1 cellular context compared by ENCODE assay signal in the genomic region with DNA sequence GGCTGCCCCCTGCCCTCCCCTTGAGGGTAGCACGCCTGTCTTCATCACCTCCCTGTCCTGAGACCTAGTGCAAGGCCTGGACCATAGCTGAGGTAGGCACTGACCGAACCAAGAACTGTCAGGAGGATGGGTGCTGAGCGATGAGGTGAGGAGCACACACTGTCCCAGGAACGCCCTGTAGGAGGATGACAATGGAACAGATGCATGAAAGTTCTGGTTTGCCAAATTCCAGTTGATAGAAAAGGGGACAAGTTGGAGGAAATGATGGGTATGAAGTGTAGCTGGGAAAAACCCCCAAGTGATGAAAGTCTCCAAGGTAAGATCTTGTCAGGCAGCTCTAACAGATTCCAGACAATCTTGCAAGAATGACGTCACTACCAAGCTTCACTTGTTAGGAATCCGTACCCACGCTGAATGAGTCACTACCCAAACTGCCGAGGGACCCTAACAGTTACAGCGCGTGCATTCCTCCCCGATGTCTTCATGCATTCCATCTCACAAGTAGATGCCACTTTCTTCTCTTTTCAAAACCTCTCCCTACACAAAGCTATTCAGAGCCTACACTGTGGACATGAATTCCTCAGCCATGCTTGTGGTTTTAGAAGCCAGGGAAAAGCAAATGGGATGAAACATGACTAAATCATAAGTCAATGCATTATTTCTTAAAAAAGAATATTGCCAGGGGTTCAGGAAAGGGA.
TF ChIP-seq lines count a peak whose summit lies in the region.

No MANE protein-coding gene starts in this region.

TF ChIP-seq in K562, 482 proteins besides CTCF, POLR2A, EP300 and RAD21 (continued from another document and continues in another):
- TF ChIP-seq, protein P1, sequence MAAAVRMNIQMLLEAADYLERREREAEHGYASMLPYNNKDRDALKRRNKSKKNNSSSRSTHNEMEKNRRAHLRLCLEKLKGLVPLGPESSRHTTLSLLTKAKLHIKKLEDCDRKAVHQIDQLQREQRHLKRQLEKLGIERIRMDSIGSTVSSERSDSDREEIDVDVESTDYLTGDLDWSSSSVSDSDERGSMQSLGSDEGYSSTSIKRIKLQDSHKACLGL (CRISPR knock-in tag; IDR thresholded peaks at IDR 0.05; ENCODE audit: borderline replicate concordance, poor library complexity, severe bottlenecking) = no peak
- no peak for TF ChIP-seq BMI1 (IDR thresholded peaks at IDR 0.05; ENCODE audit: low read length)
- TF ChIP-seq, protein P2, sequence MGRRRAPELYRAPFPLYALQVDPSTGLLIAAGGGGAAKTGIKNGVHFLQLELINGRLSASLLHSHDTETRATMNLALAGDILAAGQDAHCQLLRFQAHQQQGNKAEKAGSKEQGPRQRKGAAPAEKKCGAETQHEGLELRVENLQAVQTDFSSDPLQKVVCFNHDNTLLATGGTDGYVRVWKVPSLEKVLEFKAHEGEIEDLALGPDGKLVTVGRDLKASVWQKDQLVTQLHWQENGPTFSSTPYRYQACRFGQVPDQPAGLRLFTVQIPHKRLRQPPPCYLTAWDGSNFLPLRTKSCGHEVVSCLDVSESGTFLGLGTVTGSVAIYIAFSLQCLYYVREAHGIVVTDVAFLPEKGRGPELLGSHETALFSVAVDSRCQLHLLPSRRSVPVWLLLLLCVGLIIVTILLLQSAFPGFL (CRISPR knock-in tag; IDR thresholded peaks at IDR 0.05) = no peak
- no peak for TF ChIP-seq PHTF2 (CRISPR knock-in tag; IDR thresholded peaks at IDR 0.05)
- TF ChIP-seq GTF2F1 (IDR thresholded peaks at IDR 0.05; ENCODE audit: low read depth, low read length) = no peak
- TF ChIP-seq YY1 (IDR thresholded peaks at IDR 0.05; ENCODE audit: borderline replicate concordance in 1 of 3, control insufficient read depth in 1 of 3, extremely low read depth in 1 of 3, insufficient read depth in 3 of 3, insufficient read length in 1 of 3, insufficient replicate concordance in 2 of 3, low read depth in 1 of 3, low read length in 2 of 3) = no peak
- TF ChIP-seq KAT7 (CRISPR knock-in tag; IDR thresholded peaks at IDR 0.05; ENCODE audit: borderline replicate concordance) = no peak
- no peak for TF ChIP-seq SRSF9 (IDR thresholded peaks at IDR 0.05; ENCODE audit: borderline replicate concordance, low read depth, low read length)
- no peak for TF ChIP-seq ZNF830 (CRISPR knock-in tag; IDR thresholded peaks at IDR 0.05)
- TF ChIP-seq, protein P3, sequence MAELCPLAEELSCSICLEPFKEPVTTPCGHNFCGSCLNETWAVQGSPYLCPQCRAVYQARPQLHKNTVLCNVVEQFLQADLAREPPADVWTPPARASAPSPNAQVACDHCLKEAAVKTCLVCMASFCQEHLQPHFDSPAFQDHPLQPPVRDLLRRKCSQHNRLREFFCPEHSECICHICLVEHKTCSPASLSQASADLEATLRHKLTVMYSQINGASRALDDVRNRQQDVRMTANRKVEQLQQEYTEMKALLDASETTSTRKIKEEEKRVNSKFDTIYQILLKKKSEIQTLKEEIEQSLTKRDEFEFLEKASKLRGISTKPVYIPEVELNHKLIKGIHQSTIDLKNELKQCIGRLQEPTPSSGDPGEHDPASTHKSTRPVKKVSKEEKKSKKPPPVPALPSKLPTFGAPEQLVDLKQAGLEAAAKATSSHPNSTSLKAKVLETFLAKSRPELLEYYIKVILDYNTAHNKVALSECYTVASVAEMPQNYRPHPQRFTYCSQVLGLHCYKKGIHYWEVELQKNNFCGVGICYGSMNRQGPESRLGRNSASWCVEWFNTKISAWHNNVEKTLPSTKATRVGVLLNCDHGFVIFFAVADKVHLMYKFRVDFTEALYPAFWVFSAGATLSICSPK (IDR thresholded peaks at IDR 0.05; ENCODE audit: borderline replicate concordance) = no peak
- no peak for TF ChIP-seq PHB (CRISPR knock-in tag; IDR thresholded peaks at IDR 0.05)
- TF ChIP-seq, protein P4, sequence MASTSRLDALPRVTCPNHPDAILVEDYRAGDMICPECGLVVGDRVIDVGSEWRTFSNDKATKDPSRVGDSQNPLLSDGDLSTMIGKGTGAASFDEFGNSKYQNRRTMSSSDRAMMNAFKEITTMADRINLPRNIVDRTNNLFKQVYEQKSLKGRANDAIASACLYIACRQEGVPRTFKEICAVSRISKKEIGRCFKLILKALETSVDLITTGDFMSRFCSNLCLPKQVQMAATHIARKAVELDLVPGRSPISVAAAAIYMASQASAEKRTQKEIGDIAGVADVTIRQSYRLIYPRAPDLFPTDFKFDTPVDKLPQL (IDR thresholded peaks at IDR 0.05; ENCODE audit: extremely low read depth, insufficient read length) = no peak
- TF ChIP-seq EGR1 (conservative IDR thresholded peaks at IDR 0.05) = peak; percentile 27; the same call in 1 of the 2 replicates
- no peak for TF ChIP-seq HNRNPL (IDR thresholded peaks at IDR 0.05; ENCODE audit: low read depth, low read length)
- TF ChIP-seq, protein P5, sequence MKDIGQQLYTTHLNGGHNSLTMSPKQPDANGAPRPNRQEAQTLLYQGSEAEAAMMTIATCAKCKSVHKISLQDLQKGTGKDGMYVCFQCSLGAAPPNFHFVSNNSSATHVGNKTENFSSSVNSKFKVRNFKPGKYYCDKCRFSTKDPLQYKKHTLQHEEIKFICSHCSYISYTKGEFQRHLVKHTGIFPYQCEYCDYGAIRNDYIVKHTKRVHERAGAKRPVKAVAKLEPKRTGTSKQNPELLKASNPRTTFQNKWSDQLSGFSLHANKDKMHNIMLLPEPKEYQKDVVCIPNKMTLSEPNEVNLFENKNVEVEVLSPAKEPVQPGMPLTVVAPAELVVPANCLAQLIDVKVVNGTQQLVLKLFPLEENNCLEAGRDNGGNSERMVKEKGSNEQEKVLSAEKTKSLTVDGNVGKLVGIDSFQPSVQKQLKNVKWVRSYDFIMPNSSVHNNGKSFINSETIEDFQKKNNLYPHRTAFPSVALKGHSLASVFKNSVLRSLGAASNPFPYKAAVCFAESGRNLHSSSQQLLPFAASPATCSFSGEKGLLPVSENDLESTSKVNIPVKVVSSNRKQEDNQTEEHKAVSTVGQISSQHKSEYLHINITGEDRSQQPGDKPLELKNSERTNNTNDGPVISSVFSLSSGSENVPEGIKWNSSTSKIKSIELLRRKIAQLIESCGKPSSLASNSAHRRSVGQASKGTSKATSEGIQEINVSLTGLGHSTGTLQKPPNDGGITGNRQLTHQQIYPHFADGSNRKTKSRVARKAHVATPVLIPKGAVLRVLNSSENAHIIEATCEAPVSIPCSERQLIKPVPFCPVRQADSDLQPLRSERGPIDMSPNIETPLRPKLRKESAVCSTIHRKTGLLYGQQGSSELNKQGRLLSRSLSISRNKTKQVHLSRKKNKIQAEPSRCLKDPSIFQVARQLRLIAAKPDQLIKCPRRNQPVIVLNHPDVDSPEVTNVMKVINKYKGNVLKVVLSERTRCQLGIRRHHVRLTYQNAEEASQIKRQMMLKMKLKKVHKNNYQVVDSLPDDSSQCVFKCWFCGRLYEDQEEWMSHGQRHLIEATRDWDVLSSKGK (CRISPR knock-in tag; IDR thresholded peaks at IDR 0.05) = no peak
- TF ChIP-seq CCNT2 (IDR thresholded peaks at IDR 0.05; ENCODE audit: borderline replicate concordance, extremely low read depth, insufficient read length, low read depth, low read length) = no peak
- peak; percentile 26; the same call in 1 of the 2 replicates for TF ChIP-seq SMARCA4 (IDR thresholded peaks at IDR 0.05)
- TF ChIP-seq SMAD1 (IDR thresholded peaks at IDR 0.05; ENCODE audit: low read depth, low read length, partially characterized antibody) = no peak
- peak; percentile 65 for TF ChIP-seq FOSL1 (tag; conservative IDR thresholded peaks at IDR 0.05)
- TF ChIP-seq MCM5 (IDR thresholded peaks at IDR 0.05; ENCODE audit: low read depth) = no peak
- TF ChIP-seq E2F3 (CRISPR knock-in tag; IDR thresholded peaks at IDR 0.05) = no peak
- TF ChIP-seq NR2F6 (CRISPR knock-in tag; IDR thresholded peaks at IDR 0.05) = no peak
- no peak for TF ChIP-seq HNRNPLL (IDR thresholded peaks at IDR 0.05; ENCODE audit: low read depth, low read length, poor library complexity, severe bottlenecking)
- no peak for TF ChIP-seq ZNF57 (CRISPR knock-in tag; IDR thresholded peaks at IDR 0.05)
- no peak for TF ChIP-seq FOXK1 (CRISPR knock-in tag; IDR thresholded peaks at IDR 0.05; ENCODE audit: borderline replicate concordance)
- no peak for TF ChIP-seq ASH1L (IDR thresholded peaks at IDR 0.05; ENCODE audit: borderline replicate concordance, low read depth, partially characterized antibody)
- TF ChIP-seq, protein P6, sequence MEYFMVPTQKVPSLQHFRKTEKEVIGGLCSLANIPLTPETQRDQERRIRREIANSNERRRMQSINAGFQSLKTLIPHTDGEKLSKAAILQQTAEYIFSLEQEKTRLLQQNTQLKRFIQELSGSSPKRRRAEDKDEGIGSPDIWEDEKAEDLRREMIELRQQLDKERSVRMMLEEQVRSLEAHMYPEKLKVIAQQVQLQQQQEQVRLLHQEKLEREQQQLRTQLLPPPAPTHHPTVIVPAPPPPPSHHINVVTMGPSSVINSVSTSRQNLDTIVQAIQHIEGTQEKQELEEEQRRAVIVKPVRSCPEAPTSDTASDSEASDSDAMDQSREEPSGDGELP (CRISPR knock-in tag; IDR thresholded peaks at IDR 0.05; ENCODE audit: borderline replicate concordance) = no peak
- no peak for TF ChIP-seq MED1 (CRISPR knock-in tag; IDR thresholded peaks at IDR 0.05; ENCODE audit: borderline replicate concordance)
- no peak for TF ChIP-seq FOXP1 (CRISPR knock-in tag; IDR thresholded peaks at IDR 0.05)
- no peak for TF ChIP-seq CBX3 (IDR thresholded peaks at IDR 0.05; ENCODE audit: borderline replicate concordance in 1 of 2, low read length in 2 of 2)
- TF ChIP-seq ZC3H11A (IDR thresholded peaks at IDR 0.05; ENCODE audit: low read depth, low read length) = no peak
- TF ChIP-seq FOXJ3 (CRISPR knock-in tag; IDR thresholded peaks at IDR 0.05) = no peak
- TF ChIP-seq, protein P7, sequence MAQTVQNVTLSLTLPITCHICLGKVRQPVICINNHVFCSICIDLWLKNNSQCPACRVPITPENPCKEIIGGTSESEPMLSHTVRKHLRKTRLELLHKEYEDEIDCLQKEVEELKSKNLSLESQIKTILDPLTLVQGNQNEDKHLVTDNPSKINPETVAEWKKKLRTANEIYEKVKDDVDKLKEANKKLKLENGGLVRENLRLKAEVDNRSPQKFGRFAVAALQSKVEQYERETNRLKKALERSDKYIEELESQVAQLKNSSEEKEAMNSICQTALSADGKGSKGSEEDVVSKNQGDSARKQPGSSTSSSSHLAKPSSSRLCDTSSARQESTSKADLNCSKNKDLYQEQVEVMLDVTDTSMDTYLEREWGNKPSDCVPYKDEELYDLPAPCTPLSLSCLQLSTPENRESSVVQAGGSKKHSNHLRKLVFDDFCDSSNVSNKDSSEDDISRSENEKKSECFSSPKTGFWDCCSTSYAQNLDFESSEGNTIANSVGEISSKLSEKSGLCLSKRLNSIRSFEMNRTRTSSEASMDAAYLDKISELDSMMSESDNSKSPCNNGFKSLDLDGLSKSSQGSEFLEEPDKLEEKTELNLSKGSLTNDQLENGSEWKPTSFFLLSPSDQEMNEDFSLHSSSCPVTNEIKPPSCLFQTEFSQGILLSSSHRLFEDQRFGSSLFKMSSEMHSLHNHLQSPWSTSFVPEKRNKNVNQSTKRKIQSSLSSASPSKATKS (CRISPR knock-in tag; IDR thresholded peaks at IDR 0.05) = no peak
- TF ChIP-seq MAZ (CRISPR knock-in tag; conservative IDR thresholded peaks at IDR 0.05 in 1 of 2, IDR thresholded peaks at IDR 0.05 in 1 of 2) = no peak
- TF ChIP-seq ESRRB (CRISPR knock-in tag; IDR thresholded peaks at IDR 0.05; ENCODE audit: borderline replicate concordance) = no peak
- peak; percentile 23; the same call in 1 of the 2 replicates for TF ChIP-seq ARID1B (IDR thresholded peaks at IDR 0.05)
- TF ChIP-seq ESRRA (IDR thresholded peaks at IDR 0.05; ENCODE audit: borderline replicate concordance, low read depth) = no peak
- TF ChIP-seq, protein P8, sequence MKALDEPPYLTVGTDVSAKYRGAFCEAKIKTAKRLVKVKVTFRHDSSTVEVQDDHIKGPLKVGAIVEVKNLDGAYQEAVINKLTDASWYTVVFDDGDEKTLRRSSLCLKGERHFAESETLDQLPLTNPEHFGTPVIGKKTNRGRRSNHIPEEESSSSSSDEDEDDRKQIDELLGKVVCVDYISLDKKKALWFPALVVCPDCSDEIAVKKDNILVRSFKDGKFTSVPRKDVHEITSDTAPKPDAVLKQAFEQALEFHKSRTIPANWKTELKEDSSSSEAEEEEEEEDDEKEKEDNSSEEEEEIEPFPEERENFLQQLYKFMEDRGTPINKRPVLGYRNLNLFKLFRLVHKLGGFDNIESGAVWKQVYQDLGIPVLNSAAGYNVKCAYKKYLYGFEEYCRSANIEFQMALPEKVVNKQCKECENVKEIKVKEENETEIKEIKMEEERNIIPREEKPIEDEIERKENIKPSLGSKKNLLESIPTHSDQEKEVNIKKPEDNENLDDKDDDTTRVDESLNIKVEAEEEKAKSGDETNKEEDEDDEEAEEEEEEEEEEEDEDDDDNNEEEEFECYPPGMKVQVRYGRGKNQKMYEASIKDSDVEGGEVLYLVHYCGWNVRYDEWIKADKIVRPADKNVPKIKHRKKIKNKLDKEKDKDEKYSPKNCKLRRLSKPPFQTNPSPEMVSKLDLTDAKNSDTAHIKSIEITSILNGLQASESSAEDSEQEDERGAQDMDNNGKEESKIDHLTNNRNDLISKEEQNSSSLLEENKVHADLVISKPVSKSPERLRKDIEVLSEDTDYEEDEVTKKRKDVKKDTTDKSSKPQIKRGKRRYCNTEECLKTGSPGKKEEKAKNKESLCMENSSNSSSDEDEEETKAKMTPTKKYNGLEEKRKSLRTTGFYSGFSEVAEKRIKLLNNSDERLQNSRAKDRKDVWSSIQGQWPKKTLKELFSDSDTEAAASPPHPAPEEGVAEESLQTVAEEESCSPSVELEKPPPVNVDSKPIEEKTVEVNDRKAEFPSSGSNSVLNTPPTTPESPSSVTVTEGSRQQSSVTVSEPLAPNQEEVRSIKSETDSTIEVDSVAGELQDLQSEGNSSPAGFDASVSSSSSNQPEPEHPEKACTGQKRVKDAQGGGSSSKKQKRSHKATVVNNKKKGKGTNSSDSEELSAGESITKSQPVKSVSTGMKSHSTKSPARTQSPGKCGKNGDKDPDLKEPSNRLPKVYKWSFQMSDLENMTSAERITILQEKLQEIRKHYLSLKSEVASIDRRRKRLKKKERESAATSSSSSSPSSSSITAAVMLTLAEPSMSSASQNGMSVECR (CRISPR knock-in tag; IDR thresholded peaks at IDR 0.05) = no peak
- no peak for TF ChIP-seq IRF2 (CRISPR knock-in tag; IDR thresholded peaks at IDR 0.05)
- TF ChIP-seq CREM (IDR thresholded peaks at IDR 0.05; ENCODE audit: low read depth) = peak; percentile 77
- no peak for TF ChIP-seq ZNF143 (CRISPR knock-in tag; IDR thresholded peaks at IDR 0.05)
- no peak for TF ChIP-seq SMARCC2 (IDR thresholded peaks at IDR 0.05; ENCODE audit: low read depth)
- TF ChIP-seq PPARD (CRISPR knock-in tag; IDR thresholded peaks at IDR 0.05) = no peak
- peak; percentile 97 for TF ChIP-seq ATF7 (IDR thresholded peaks at IDR 0.05)
- no peak for TF ChIP-seq TAF9B (IDR thresholded peaks at IDR 0.05; ENCODE audit: partially characterized antibody)
- TF ChIP-seq ZFP36 (IDR thresholded peaks at IDR 0.05; ENCODE audit: low read depth, low read length, partially characterized antibody) = no peak
- TF ChIP-seq ZNF77 (CRISPR knock-in tag; IDR thresholded peaks at IDR 0.05) = no peak
- no peak for TF ChIP-seq CREB1 (IDR thresholded peaks at IDR 0.05)
- TF ChIP-seq CREB1 (CRISPR knock-in tag; IDR thresholded peaks at IDR 0.05) = no peak
- TF ChIP-seq, protein P9, sequence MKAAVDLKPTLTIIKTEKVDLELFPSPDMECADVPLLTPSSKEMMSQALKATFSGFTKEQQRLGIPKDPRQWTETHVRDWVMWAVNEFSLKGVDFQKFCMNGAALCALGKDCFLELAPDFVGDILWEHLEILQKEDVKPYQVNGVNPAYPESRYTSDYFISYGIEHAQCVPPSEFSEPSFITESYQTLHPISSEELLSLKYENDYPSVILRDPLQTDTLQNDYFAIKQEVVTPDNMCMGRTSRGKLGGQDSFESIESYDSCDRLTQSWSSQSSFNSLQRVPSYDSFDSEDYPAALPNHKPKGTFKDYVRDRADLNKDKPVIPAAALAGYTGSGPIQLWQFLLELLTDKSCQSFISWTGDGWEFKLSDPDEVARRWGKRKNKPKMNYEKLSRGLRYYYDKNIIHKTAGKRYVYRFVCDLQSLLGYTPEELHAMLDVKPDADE (conservative IDR thresholded peaks at IDR 0.05; ENCODE audit: control insufficient read depth, low read depth, low read length) = no peak
